ENCODE assay signal across 2 cellular contexts in genomic region chr6:47651505-47651944, GRCh38.
TF ChIP-seq lines count a peak whose summit lies in the region.

No MANE protein-coding gene starts in this region.

TF ChIP-seq in H1, 55 proteins besides CTCF, POLR2A, EP300 and RAD21:
- TF ChIP-seq CBX8 (IDR thresholded peaks at IDR 0.05; ENCODE audit: borderline replicate concordance, low read depth, low read length) (no peak), EZH2 (IDR thresholded peaks at IDR 0.05; ENCODE audit: low read depth, low read length, severe bottlenecking) (no peak), TAF1 (IDR thresholded peaks at IDR 0.05; ENCODE audit: low read depth, low read length) (no peak), SAP30 (IDR thresholded peaks at IDR 0.05; ENCODE audit: insufficient read depth, insufficient replicate concordance, low read length) (no peak), BCL11A (IDR thresholded peaks at IDR 0.05; ENCODE audit: low read depth in 2 of 2, low read length in 2 of 2) (no peak), SP4 (IDR thresholded peaks at IDR 0.05; ENCODE audit: low read length) (no peak), ZNF274 (IDR thresholded peaks at IDR 0.05; ENCODE audit: borderline replicate concordance, extremely low read depth, low read length) (no peak), NANOG (IDR thresholded peaks at IDR 0.05; ENCODE audit: insufficient read depth, low read depth, low read length, poor library complexity, severe bottlenecking) (no peak), FOSL1 (IDR thresholded peaks at IDR 0.05; ENCODE audit: insufficient read depth, low read depth, low read length) (no peak), MAX (IDR thresholded peaks at IDR 0.05) (no peak), PHF8 (conservative IDR thresholded peaks at IDR 0.05; ENCODE audit: low read depth, low read length) (no peak), ASH2L (IDR thresholded peaks at IDR 0.05; ENCODE audit: low read length) (no peak), RNF2 (IDR thresholded peaks at IDR 0.05; ENCODE audit: borderline replicate concordance, low read depth, low read length, missing control alignments, poor library complexity, severe bottlenecking) (no peak)
- TF ChIP-seq, protein P1, sequence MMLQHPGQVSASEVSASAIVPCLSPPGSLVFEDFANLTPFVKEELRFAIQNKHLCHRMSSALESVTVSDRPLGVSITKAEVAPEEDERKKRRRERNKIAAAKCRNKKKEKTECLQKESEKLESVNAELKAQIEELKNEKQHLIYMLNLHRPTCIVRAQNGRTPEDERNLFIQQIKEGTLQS (IDR thresholded peaks at IDR 0.05; ENCODE audit: insufficient read depth, low read depth, low read length): no peak

TF ChIP-seq in HepG2, 621 proteins besides CTCF, POLR2A, EP300 and RAD21:
- TF ChIP-seq ISL2 (CRISPR knock-in tag; IDR thresholded peaks at IDR 0.05) (no peak), ZNF552 (CRISPR knock-in tag; IDR thresholded peaks at IDR 0.05; ENCODE audit: borderline replicate concordance) (no peak), HINFP (CRISPR knock-in tag; IDR thresholded peaks at IDR 0.05; ENCODE audit: low read depth) (no peak), DPF2 (CRISPR knock-in tag; IDR thresholded peaks at IDR 0.05; ENCODE audit: borderline replicate concordance, low read depth) (no peak), SSRP1 (CRISPR knock-in tag; IDR thresholded peaks at IDR 0.05) (no peak), MIER3 (CRISPR knock-in tag; IDR thresholded peaks at IDR 0.05; ENCODE audit: borderline replicate concordance) (no peak), ELF3 (CRISPR knock-in tag; IDR thresholded peaks at IDR 0.05) (no peak), NFYB (CRISPR knock-in tag; IDR thresholded peaks at IDR 0.05) (no peak), NR2C2 (CRISPR knock-in tag; IDR thresholded peaks at IDR 0.05; ENCODE audit: borderline replicate concordance) (no peak), ZNF235 (CRISPR knock-in tag; IDR thresholded peaks at IDR 0.05; ENCODE audit: borderline replicate concordance) (no peak), ZBTB7B (CRISPR knock-in tag; IDR thresholded peaks at IDR 0.05) (no peak)
